Comparison of ENCODE assay signal across 1 cellular context in the genomic region with DNA sequence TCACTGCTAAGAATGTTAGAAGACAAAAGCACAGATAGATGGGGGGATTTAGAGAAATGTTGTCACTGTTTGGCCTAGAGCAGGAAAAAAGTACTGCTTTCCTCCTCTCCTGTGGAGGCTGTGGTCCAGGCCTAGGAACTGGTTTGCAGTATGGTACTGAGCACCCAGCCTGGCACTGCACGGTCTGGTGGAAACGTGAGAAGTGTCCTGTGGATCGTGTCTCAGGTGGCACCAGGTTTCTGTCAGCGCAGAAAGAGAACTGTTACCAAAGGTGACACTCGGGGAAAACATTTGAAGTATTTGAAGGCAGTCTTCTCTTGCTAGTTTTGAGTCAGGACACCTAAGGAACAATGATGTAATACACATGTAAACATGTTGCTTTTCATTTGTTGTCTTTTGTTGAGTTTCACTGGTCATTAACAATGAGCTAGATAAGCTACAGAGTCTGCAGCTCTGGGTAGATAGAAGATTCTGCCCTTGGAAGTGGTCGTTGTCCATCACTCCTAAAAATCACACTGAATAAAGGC.
TF ChIP-seq lines count a peak whose summit lies in the region.

No MANE protein-coding gene starts in this region.

TF ChIP-seq in IMR-90, 13 proteins besides CTCF, POLR2A, EP300 and RAD21:
- TF ChIP-seq, protein P1, sequence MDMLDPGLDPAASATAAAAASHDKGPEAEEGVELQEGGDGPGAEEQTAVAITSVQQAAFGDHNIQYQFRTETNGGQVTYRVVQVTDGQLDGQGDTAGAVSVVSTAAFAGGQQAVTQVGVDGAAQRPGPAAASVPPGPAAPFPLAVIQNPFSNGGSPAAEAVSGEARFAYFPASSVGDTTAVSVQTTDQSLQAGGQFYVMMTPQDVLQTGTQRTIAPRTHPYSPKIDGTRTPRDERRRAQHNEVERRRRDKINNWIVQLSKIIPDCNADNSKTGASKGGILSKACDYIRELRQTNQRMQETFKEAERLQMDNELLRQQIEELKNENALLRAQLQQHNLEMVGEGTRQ (IDR thresholded peaks at IDR 0.05; ENCODE audit: low read depth, low read length): no peak
- no peak for TF ChIP-seq RFX5 (IDR thresholded peaks at IDR 0.05; ENCODE audit: low read depth, low read length)
- no peak for TF ChIP-seq FOS (IDR thresholded peaks at IDR 0.05; ENCODE audit: low read depth, low read length)
- TF ChIP-seq SMC3 (IDR thresholded peaks at IDR 0.05; ENCODE audit: low read depth, low read length): no peak
- TF ChIP-seq NFE2L2 (IDR thresholded peaks at IDR 0.05; ENCODE audit: low read depth, low read length): no peak
- no peak for TF ChIP-seq CEBPB (IDR thresholded peaks at IDR 0.05; ENCODE audit: low read depth, low read length)
- no peak for TF ChIP-seq RCOR1 (IDR thresholded peaks at IDR 0.05; ENCODE audit: insufficient replicate concordance, low read length)
- TF ChIP-seq CHD1 (IDR thresholded peaks at IDR 0.05; ENCODE audit: low read depth, low read length): no peak
- TF ChIP-seq, protein P2, sequence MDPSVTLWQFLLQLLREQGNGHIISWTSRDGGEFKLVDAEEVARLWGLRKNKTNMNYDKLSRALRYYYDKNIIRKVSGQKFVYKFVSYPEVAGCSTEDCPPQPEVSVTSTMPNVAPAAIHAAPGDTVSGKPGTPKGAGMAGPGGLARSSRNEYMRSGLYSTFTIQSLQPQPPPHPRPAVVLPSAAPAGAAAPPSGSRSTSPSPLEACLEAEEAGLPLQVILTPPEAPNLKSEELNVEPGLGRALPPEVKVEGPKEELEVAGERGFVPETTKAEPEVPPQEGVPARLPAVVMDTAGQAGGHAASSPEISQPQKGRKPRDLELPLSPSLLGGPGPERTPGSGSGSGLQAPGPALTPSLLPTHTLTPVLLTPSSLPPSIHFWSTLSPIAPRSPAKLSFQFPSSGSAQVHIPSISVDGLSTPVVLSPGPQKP (IDR thresholded peaks at IDR 0.05; ENCODE audit: borderline replicate concordance, low read depth, low read length): no peak
- no peak for TF ChIP-seq MXI1 (IDR thresholded peaks at IDR 0.05; ENCODE audit: borderline replicate concordance, low read depth, low read length)
- no peak for TF ChIP-seq BHLHE40 (IDR thresholded peaks at IDR 0.05; ENCODE audit: low read depth, low read length)
- no peak for TF ChIP-seq MAZ (IDR thresholded peaks at IDR 0.05; ENCODE audit: borderline replicate concordance, low read depth, low read length)
- TF ChIP-seq MAFK (IDR thresholded peaks at IDR 0.05; ENCODE audit: low read depth, low read length): no peak
